Comparison of ENCODE assay signal across 8 cellular contexts in genomic region chr2:218852911-218853667, GRCh38. TPM values are rescaled to one million over a fixed set of nuclear protein-coding genes. Genes with fewer than 3 reads are reported as not detected.
DNase-seq lines count a peak whose midpoint lies in the region; ATAC-seq and TF ChIP-seq lines count a peak whose summit lies in the region.

No MANE protein-coding gene starts in this region.

- TF ChIP-seq CTCF in liver (IDR thresholded peaks at IDR 0.05; ENCODE audit: low read depth, low read length, missing input control) = peak; percentile 72

- no peak overlapping the region for H3K27ac ChIP-seq in liver (ENCODE audit: low read depth in 1 of 2, low read length in 2 of 2)

- no peak overlapping the region for H3K4me3 ChIP-seq in liver (ENCODE audit: low read depth in 1 of 3, low read length in 3 of 3)

- 20% methylated on average over 16 of the region's 16 CpGs for WGBS in liver

- H3K36me3 ChIP-seq in liver (ENCODE audit: control insufficient read depth in 4 of 4, insufficient read depth in 3 of 4, low read depth in 1 of 4, low read length in 3 of 4) = no peaks in the 10 kb centered on the region

- DNase-seq in NK-92 treated with Interleukin-12 subunit alpha and Interleukin-12 subunit beta, amount 100 ng/mL, for 24 hours (lab: John Stamatoyannopoulos, UW) = peak; percentile 11
- DNase-seq in NK-92 (lab: John Stamatoyannopoulos, UW; ENCODE audit: unreplicated experiment) (no peak), NCI-H2171 (lab: John Stamatoyannopoulos, UW) (peak; percentile 48)
- peak; percentile 28 for DNase-seq in activated CD4-positive, CD25-positive, alpha-beta regulatory T cell treated with anti-CD3 and anti-CD28 coated beads, Interleukin-2, amount 50 U/mL, for 16 hours (ENCODE audit: low read depth, low spot score)
- DNase-seq in central memory CD4-positive, alpha-beta T cell = peak; percentile 52
- DNase-seq in stimulated activated CD4-positive, alpha-beta T cell treated with anti-CD3 and anti-CD28 coated beads, TNF-alpha, amount 100 ng/mL, for 48 hours (ENCODE audit: low read depth in 3 of 3) = peak; percentile 23 to 56 (median 47)

- H3K27me3 ChIP-seq in liver (ENCODE audit: control insufficient read depth in 4 of 4, insufficient read depth in 4 of 4, low read length in 3 of 4) = peaks cover 0 to 13% (median 5%) of the 10 kb centered on the region in 4 donors

- no peak for ATAC-seq in GM18867 (IDR thresholded peaks at IDR 0.05; ENCODE audit: unreplicated experiment)

- no peaks in the 10 kb centered on the region for H3K9me3 ChIP-seq in liver (ENCODE audit: control insufficient read depth in 4 of 4, low read length in 3 of 4)

- H3K9ac ChIP-seq in liver (ENCODE audit: low read depth in 1 of 2, low read length in 2 of 2) = no peak overlapping the region

- peak; percentile 77 to 85 for TF ChIP-seq RAD21 in liver (IDR thresholded peaks at IDR 0.05)

- H3K4me1 ChIP-seq in liver (ENCODE audit: control insufficient read depth in 4 of 4, insufficient read depth in 4 of 4, low read length in 3 of 4) = no peaks in the 10 kb centered on the region

TF ChIP-seq in liver, 16 proteins besides CTCF, POLR2A, EP300 and RAD21:
- TF ChIP-seq ATF3 (IDR thresholded peaks at IDR 0.05) = no peak
- TF ChIP-seq ZBTB33 (IDR thresholded peaks at IDR 0.05) = no peak
- TF ChIP-seq FOXA1 (IDR thresholded peaks at IDR 0.05) = no peak
- no peak for TF ChIP-seq YY1 (IDR thresholded peaks at IDR 0.05)
- no peak for TF ChIP-seq JUND (IDR thresholded peaks at IDR 0.05)
- no peak for TF ChIP-seq MAX (IDR thresholded peaks at IDR 0.05)
- no peak for TF ChIP-seq EGR1 (IDR thresholded peaks at IDR 0.05; ENCODE audit: low read depth in 2 of 2)
- no peak for TF ChIP-seq TAF1 (conservative IDR thresholded peaks at IDR 0.05)
- TF ChIP-seq HNF4G (IDR thresholded peaks at IDR 0.05) = no peak
- TF ChIP-seq GABPA (IDR thresholded peaks at IDR 0.05 in 1 of 2, conservative IDR thresholded peaks at IDR 0.05 in 1 of 2) = no peak
- TF ChIP-seq SP1 (IDR thresholded peaks at IDR 0.05) = no peak
- TF ChIP-seq FOXA2 (IDR thresholded peaks at IDR 0.05) = no peak
- no peak for TF ChIP-seq NR2F2 (IDR thresholded peaks at IDR 0.05)
- TF ChIP-seq HNF4A (conservative IDR thresholded peaks at IDR 0.05) = no peak
- TF ChIP-seq RXRA (IDR thresholded peaks at IDR 0.05) = no peak
- TF ChIP-seq REST (IDR thresholded peaks at IDR 0.05) = no peak

RNA-seq across cellular contexts. Expression of gene WNT6, which starts 6.5 kb away (rescaled TPM):
- under 1 TPM in 1 of 2 donors, not detected in 1; 0.08 TPM for total RNA-seq in liver
- under 1 TPM in 1 of 2 donors, not detected in 1; 0.20 TPM for polyA plus RNA-seq in liver

RNA-seq across cellular contexts. Expression of gene PRKAG3, which starts 21.5 kb away (rescaled TPM):
- total RNA-seq in liver = not detected
- under 1 TPM in 1 of 2 donors, not detected in 1; 0.08 TPM for polyA plus RNA-seq in liver

RNA-seq across cellular contexts. Expression of gene WNT10A, which starts 27.6 kb away (rescaled TPM):
- total RNA-seq in liver = under 1 TPM; 0.05 to 0.08 TPM
- under 1 TPM in 1 of 2 donors, not detected in 1; 0.01 TPM for polyA plus RNA-seq in liver
